ENCODE assay signal across 21 cellular contexts in genomic region chr6:26315274-26315673, GRCh38. TPM values are rescaled to one million over a fixed set of nuclear protein-coding genes. Genes with fewer than 3 reads are reported as not detected.
DNase-seq lines count a peak whose midpoint lies in the region; ATAC-seq, FAIRE-seq and TF ChIP-seq lines count a peak whose summit lies in the region.
"Had no signal": no experiment of that assay in that cellular context is flagged by ENCODE, and none has a peak within 500 bp of the region (broad histone marks: within the 10 kb centered on the region; RNA-seq: fewer than 3 reads in every experiment).

No MANE protein-coding gene starts in this region.

- intact Hi-C loops in natural killer cell (cut with micrococcal nuclease), result no loop called here

- CTCF ChIA-PET in T-cell (lab: Charles Lee), result no interaction called here

- H3K27ac Mint-ChIP-seq in natural killer cell (no peak overlapping the region), T-cell (no peak overlapping the region), glutamatergic neuron (ENCODE audit: unreplicated experiment) (no peak overlapping the region), type B pancreatic cell (no peak overlapping the region)
- H3K27ac Mint-ChIP-seq in natural killer cell treated with Interleukin-12 subunit alpha and Interleukin-12 subunit beta and Interleukin-15 and Interleukin-18, amount 100 ng/mL, for 72 hours, result no peak overlapping the region

- H3K36me3 Mint-ChIP-seq in natural killer cell, result peaks cover 6% of the 10 kb centered on the region
- no peaks in the 10 kb centered on the region for H3K36me3 Mint-ChIP-seq in natural killer cell treated with Interleukin-12 subunit alpha and Interleukin-12 subunit beta and Interleukin-15 and Interleukin-18, amount 100 ng/mL, for 72 hours
- H3K36me3 Mint-ChIP-seq in T-cell, result no peaks in the 10 kb centered on the region
- H3K36me3 Mint-ChIP-seq in glutamatergic neuron (ENCODE audit: unreplicated experiment), result no peaks in the 10 kb centered on the region
- H3K36me3 Mint-ChIP-seq in type B pancreatic cell, result no peaks in the 10 kb centered on the region

- peak overlapping the region; percentile 54 for H3K4me3 Mint-ChIP-seq in natural killer cell
- H3K4me3 Mint-ChIP-seq in natural killer cell treated with Interleukin-12 subunit alpha and Interleukin-12 subunit beta and Interleukin-15 and Interleukin-18, amount 100 ng/mL, for 72 hours, result no peak overlapping the region
- H3K4me3 Mint-ChIP-seq in T-cell, result peak overlapping the region in 2 of 3 donors; percentile 22 to 35
- H3K4me3 Mint-ChIP-seq in glutamatergic neuron (ENCODE audit: unreplicated experiment), result peak overlapping the region; percentile 48
- H3K4me3 Mint-ChIP-seq in type B pancreatic cell, result peak overlapping the region; percentile 46

- no peak for ATAC-seq in natural killer cell
- no peak for ATAC-seq in natural killer cell treated with Interleukin-12 subunit alpha and Interleukin-12 subunit beta and Interleukin-15 and Interleukin-18, amount 100 ng/mL, for 72 hours
- ATAC-seq in T-cell (replicated peaks in 1 of 4), result no peak
- no peak for ATAC-seq in GM19324 (IDR thresholded peaks at IDR 0.05; ENCODE audit: low FRiP score, unreplicated experiment)
- ATAC-seq: Right ventricle myocardium inferior had no signal

- DNase-seq in natural killer cell, result no peak
- DNase-seq in natural killer cell treated with Interleukin-12 subunit alpha and Interleukin-12 subunit beta and Interleukin-15 and Interleukin-18, amount 100 ng/mL, for 72 hours (ENCODE audit: low spot score), result no peak
- DNase-seq in T-cell, result no peak
- DNase-seq in glutamatergic neuron, result no peak
- no peak for DNase-seq in type B pancreatic cell (ENCODE audit: extremely low spot score, unreplicated experiment)
- no peak for DNase-seq in NCI-H2107 (lab: John Stamatoyannopoulos, UW)
- DNase-seq in RCC 7860 (ENCODE audit: low spot score), result no peak
- DNase-seq: DMS53, GDM1, IMR-90, Karpas-422, NCI-H1417, NCI-H1930, NCI-H2171 treated with DMSO at 0.1 percent for 48 hours, NCI-H526, OCI-M1 had no signal

- POLR2A ChIA-PET in T-cell (lab: Charles Lee), result no interaction called here

- H3K27me3 Mint-ChIP-seq in natural killer cell (ENCODE audit: low read depth in 2 of 2), result peaks cover 22 to 31% of the 10 kb centered on the region in 2 donors
- H3K27me3 Mint-ChIP-seq in natural killer cell treated with Interleukin-12 subunit alpha and Interleukin-12 subunit beta and Interleukin-15 and Interleukin-18, amount 100 ng/mL, for 72 hours, result peaks cover 7 to 13% of the 10 kb centered on the region in 2 donors
- peaks cover 6 to 8% of the 10 kb centered on the region in 2 donors for H3K27me3 Mint-ChIP-seq in T-cell
- H3K27me3 Mint-ChIP-seq in glutamatergic neuron (ENCODE audit: unreplicated experiment), result peaks cover 22% of the 10 kb centered on the region
- peaks cover 32% of the 10 kb centered on the region for H3K27me3 Mint-ChIP-seq in type B pancreatic cell

- H3K4me1 Mint-ChIP-seq in natural killer cell (peaks cover 34 to 35% of the 10 kb centered on the region in 2 donors), T-cell (peaks cover 31 to 35% (median 31%) of the 10 kb centered on the region in 3 donors), glutamatergic neuron (ENCODE audit: low read depth, unreplicated experiment) (peaks cover 4% of the 10 kb centered on the region), type B pancreatic cell (ENCODE audit: unreplicated experiment) (peaks cover 24% of the 10 kb centered on the region)
- peaks cover 25 to 36% of the 10 kb centered on the region in 2 donors for H3K4me1 Mint-ChIP-seq in natural killer cell treated with Interleukin-12 subunit alpha and Interleukin-12 subunit beta and Interleukin-15 and Interleukin-18, amount 100 ng/mL, for 72 hours (ENCODE audit: low read depth in 2 of 2)

- TF ChIP-seq CTCF in natural killer cell (IDR thresholded peaks at IDR 0.05) (no peak), glutamatergic neuron (IDR thresholded peaks at IDR 0.05; ENCODE audit: partially characterized antibody, unreplicated experiment) (no peak), type B pancreatic cell (conservative IDR thresholded peaks at IDR 0.05) (no peak)

- no peak for FAIRE-seq in RCC 7860 (lab: Jason Lieb, UNC)
- FAIRE-seq: D721Med, GM18507, HTR-8/SVneo had no signal

- H3K9me3 Mint-ChIP-seq in natural killer cell, result peaks cover 3% of the 10 kb centered on the region in 2 donors
- H3K9me3 Mint-ChIP-seq in natural killer cell treated with Interleukin-12 subunit alpha and Interleukin-12 subunit beta and Interleukin-15 and Interleukin-18, amount 100 ng/mL, for 72 hours, result no peaks in the 10 kb centered on the region
- peaks cover 0 to 4% (median 0%) of the 10 kb centered on the region in 3 donors for H3K9me3 Mint-ChIP-seq in T-cell
- H3K9me3 Mint-ChIP-seq in glutamatergic neuron (ENCODE audit: unreplicated experiment), result peaks cover 22% of the 10 kb centered on the region
- H3K9me3 Mint-ChIP-seq in type B pancreatic cell, result no peaks in the 10 kb centered on the region

RNA-seq across cellular contexts. Expression of gene BTN3A2, which starts 49.7 kb away (rescaled TPM):
- total RNA-seq in natural killer cell, result 100 to 1,000 TPM; 174 to 260 (median 211) TPM
- total RNA-seq in natural killer cell treated with Interleukin-12 subunit alpha and Interleukin-12 subunit beta and Interleukin-15 and Interleukin-18, amount 100 ng/mL, for 72 hours, result 100 to 1,000 TPM; 107 to 133 TPM
- total RNA-seq in T-cell, result 100 to 1,000 TPM; 135 to 314 (median 224) TPM
- total RNA-seq in glutamatergic neuron (ENCODE audit: unreplicated experiment), result 1.3 TPM
- total RNA-seq in type B pancreatic cell (ENCODE audit: low replicate concordance), result 13.1 and 16.4 TPM in 2 replicates
